Comparison of ENCODE assay signal across 10 cellular contexts in genomic region chr15:47374222-47374621, GRCh38.
DNase-seq lines count a peak whose midpoint lies in the region; ATAC-seq and TF ChIP-seq lines count a peak whose summit lies in the region.
"Had no signal": no experiment of that assay in that cellular context is flagged by ENCODE, and none has a peak within 500 bp of the region (broad histone marks: within the 10 kb centered on the region; RNA-seq: fewer than 3 reads in every experiment).

No MANE protein-coding gene starts in this region.

- H3K36me3 ChIP-seq in H7 (replicated peaks; ENCODE audit: control insufficient read depth, insufficient read depth, low read length), result no peaks in the 10 kb centered on the region

- H3K27me3 ChIP-seq in H7 (ENCODE audit: control insufficient read depth, insufficient read depth, low read length), result no peaks in the 10 kb centered on the region

- ATAC-seq in left lobe of liver (no peak), GM21526 (IDR thresholded peaks at IDR 0.05; ENCODE audit: low FRiP score, unreplicated experiment) (no peak), GM21619 (IDR thresholded peaks at IDR 0.05; ENCODE audit: unreplicated experiment) (no peak)

- peak; percentile 43 for DNase-seq in AG08396 (ENCODE audit: low spot score)
- peak; percentile 59 for DNase-seq in H7
- peak; percentile 8 for DNase-seq in RPMI8226
- peak; percentile 25 for DNase-seq in fibroblast of villous mesenchyme (ENCODE audit: low read depth)
- DNase-seq in NCI-H1417 (lab: John Stamatoyannopoulos, UW), result no peak
- no peak for DNase-seq in left lobe of liver (ENCODE audit: low spot score)
- DNase-seq: COR-L47, NCI-H510A treated with DMSO at 0.1 percent for 48 hours had no signal

- TF ChIP-seq CTCF in fibroblast of villous mesenchyme (IDR thresholded peaks at IDR 0.05; ENCODE audit: insufficient read depth, low read depth, low read length), result peak; percentile 53

- H3K4me3 ChIP-seq in H7 (ENCODE audit: insufficient read depth, low read depth, low read length), result no peak overlapping the region
- no peak overlapping the region for H3K4me3 ChIP-seq in fibroblast of villous mesenchyme (ENCODE audit: low read depth, low read length)

Comparison
In these comparisons a context has a peak if more than half of its experiments do, and no peak if none do; other contexts are left out.
1. DNase-seq: peak in AG08396 (single experiment), H7 (single experiment), RPMI8226 (single experiment) and fibroblast of villous mesenchyme (single experiment); none in NCI-H1417 (0 of 3) and left lobe of liver (single experiment).